ENCODE assay signal across 8 cellular contexts in the genomic region with DNA sequence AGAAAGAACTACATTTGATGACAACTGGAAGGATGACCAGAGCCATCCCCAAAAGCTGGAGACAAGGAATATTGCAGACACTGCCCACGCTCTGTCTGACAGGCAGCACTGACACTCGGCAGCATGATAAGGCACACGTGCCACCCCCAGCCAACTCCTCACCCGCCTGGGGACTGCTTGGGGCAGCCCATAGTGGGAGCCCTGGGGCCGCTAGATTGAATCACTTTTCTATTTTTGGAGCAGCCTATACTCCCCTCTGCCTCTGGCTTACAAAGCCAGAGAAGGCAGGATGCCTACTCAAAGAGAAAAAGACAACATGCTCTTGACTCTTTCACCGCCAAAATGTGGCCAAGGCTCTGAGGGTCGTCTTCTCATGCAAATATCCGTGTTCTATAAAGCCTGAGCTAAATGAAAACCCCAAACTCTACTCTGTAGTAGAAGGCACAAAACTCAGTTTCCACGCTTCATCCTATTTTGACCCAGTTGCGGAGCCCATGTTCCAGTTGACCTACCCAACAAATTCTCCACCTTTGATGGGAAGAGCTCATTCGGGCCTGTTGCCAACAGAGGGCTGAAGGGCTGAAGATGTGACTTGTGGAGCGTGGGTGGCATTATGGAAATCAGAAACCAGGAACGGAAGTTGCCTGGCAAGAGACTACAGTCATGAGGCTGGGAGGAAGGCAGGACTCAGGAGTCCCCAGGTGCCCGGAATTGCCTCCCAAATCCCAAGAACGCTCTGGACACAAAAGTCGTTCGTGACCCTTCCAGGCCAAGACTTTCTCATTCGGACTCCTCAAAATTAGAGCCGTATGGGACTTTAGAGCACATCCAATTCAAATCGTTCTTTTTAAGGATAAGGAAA. TPM values are rescaled to one million over a fixed set of nuclear protein-coding genes. Genes with fewer than 3 reads are reported as not detected.
DNase-seq lines count a peak whose midpoint lies in the region; ATAC-seq and TF ChIP-seq lines count a peak whose summit lies in the region.

No MANE protein-coding gene starts in this region.

- H3K9ac ChIP-seq in mesenchymal stem cell (ENCODE audit: low read length), result peak overlapping the region; percentile 89

- H3K4me3 ChIP-seq in coronary artery, result peak overlapping the region; percentile 89
- peak overlapping the region; percentile 89 for H3K4me3 ChIP-seq in mesenchymal stem cell (ENCODE audit: insufficient read depth in 1 of 2, low read depth in 1 of 2, low read length in 2 of 2)

- no peak overlapping the region for H3K14ac ChIP-seq in mesenchymal stem cell (ENCODE audit: low read length in 2 of 2)

- H3K18ac ChIP-seq in mesenchymal stem cell (ENCODE audit: low read depth in 1 of 2, low read length in 2 of 2), result peak overlapping the region in 1 of 2 experiments; percentile 79

- peaks cover 26% of the 10 kb centered on the region for H3K79me1 ChIP-seq in mesenchymal stem cell (replicated peaks; ENCODE audit: low read length, poor library complexity, severe bottlenecking)

- no peak overlapping the region for H2BK120ac ChIP-seq in mesenchymal stem cell (ENCODE audit: low read depth, low read length)

- H3K27ac ChIP-seq in coronary artery, result peak overlapping the region in 1 of 2 donors; percentile 90
- peak overlapping the region; percentile 10 for H3K27ac ChIP-seq in mesenchymal stem cell (ENCODE audit: low read length, poor library complexity, severe bottlenecking)

- no peak for TF ChIP-seq CTCF in coronary artery (IDR thresholded peaks at IDR 0.05)

- WGBS in mesenchymal stem cell, result 42% methylated on average over 20 of the region's 20 CpGs

- H2BK12ac ChIP-seq in mesenchymal stem cell (ENCODE audit: low read length in 2 of 2), result no peak overlapping the region

- no peaks in the 10 kb centered on the region for H3K27me3 Mint-ChIP-seq in T-helper 1 cell treated with Interleukin-12 subunit alpha and Interleukin-12 subunit beta and Interleukin-4 antibody, amounts not matched to agents 30 μg/mL and 1 μg/mL, for 36 hours (ENCODE audit: low read depth)

- peaks cover 26% of the 10 kb centered on the region for H3K4me1 Mint-ChIP-seq in T-helper 1 cell treated with Interleukin-12 subunit alpha and Interleukin-12 subunit beta and Interleukin-4 antibody, amounts not matched to agents 30 μg/mL and 1 μg/mL, for 36 hours (ENCODE audit: low read depth)

- H3K27me3 ChIP-seq in mesenchymal stem cell (ENCODE audit: control insufficient read depth in 1 of 2, insufficient read depth in 1 of 2, low read length in 2 of 2), result no peaks in the 10 kb centered on the region

- H2BK15ac ChIP-seq in mesenchymal stem cell (ENCODE audit: low read depth, poor library complexity, severe bottlenecking), result no peak overlapping the region

- no peak overlapping the region for H2BK5ac ChIP-seq in mesenchymal stem cell (ENCODE audit: low read depth, low read length, poor library complexity, severe bottlenecking)

- peak overlapping the region; percentile 94 for H3K27ac Mint-ChIP-seq in T-helper 1 cell treated with Interleukin-12 subunit alpha and Interleukin-12 subunit beta and Interleukin-4 antibody, amounts not matched to agents 30 μg/mL and 1 μg/mL, for 36 hours

- DNase-seq in SHP77 (lab: John Stamatoyannopoulos, UW), result peak; percentile 28 to 32
- DNase-seq in SHP77 treated with DMSO at 0.1 percent for 48 hours (lab: John Stamatoyannopoulos, UW), result no peak
- no peak for DNase-seq in coronary artery (ENCODE audit: low spot score)
- peak; percentile 74 for DNase-seq in mesenchymal stem cell
- DNase-seq in stimulated activated naive CD8-positive, alpha-beta T cell treated with anti-CD3 and anti-CD28 coated beads, Interleukin-15, Interleukin-2, amounts not matched to agents 100 U/mL and 50 U/mL, for 24 hours, result peak; percentile 68

- no peaks in the 10 kb centered on the region for H3K9me3 Mint-ChIP-seq in T-helper 1 cell treated with Interleukin-12 subunit alpha and Interleukin-12 subunit beta and Interleukin-4 antibody, amounts not matched to agents 30 μg/mL and 1 μg/mL, for 36 hours

- H3K4ac ChIP-seq in mesenchymal stem cell (ENCODE audit: low read depth in 1 of 2, low read length in 2 of 2), result peak overlapping the region in 1 of 2 experiments; percentile 59

- H3K36me3 Mint-ChIP-seq in T-helper 1 cell treated with Interleukin-12 subunit alpha and Interleukin-12 subunit beta and Interleukin-4 antibody, amounts not matched to agents 30 μg/mL and 1 μg/mL, for 36 hours (ENCODE audit: low read depth), result peaks cover 19% of the 10 kb centered on the region

- H3K36me3 ChIP-seq in mesenchymal stem cell (ENCODE audit: control insufficient read depth in 1 of 2, insufficient read depth in 2 of 2, low read depth in 1 of 2, low read length in 2 of 2), result peaks cover 38 to 39% of the 10 kb centered on the region in 2 experiments

- no peak overlapping the region for H4K8ac ChIP-seq in mesenchymal stem cell (ENCODE audit: low read length)

- H3K4me1 ChIP-seq in mesenchymal stem cell (ENCODE audit: control insufficient read depth, insufficient read depth, low read depth, low read length), result peaks cover 9% of the 10 kb centered on the region

- no peaks in the 10 kb centered on the region for H3K9me3 ChIP-seq in mesenchymal stem cell (ENCODE audit: control insufficient read depth, low read length)

- H4K91ac ChIP-seq in mesenchymal stem cell (ENCODE audit: low read length), result no peak overlapping the region

- no peak overlapping the region for H2AFZ ChIP-seq in mesenchymal stem cell (ENCODE audit: low read depth, low read length)

- H2AK5ac ChIP-seq in mesenchymal stem cell (ENCODE audit: low read length, severe bottlenecking), result no peak overlapping the region

- H3K4me2 ChIP-seq in mesenchymal stem cell (ENCODE audit: low read length, poor library complexity, severe bottlenecking), result peak overlapping the region; percentile 83

- H3K23ac ChIP-seq in mesenchymal stem cell (ENCODE audit: low read length in 2 of 2), result no peak overlapping the region

- H3K4me3 Mint-ChIP-seq in T-helper 1 cell treated with Interleukin-12 subunit alpha and Interleukin-12 subunit beta and Interleukin-4 antibody, amounts not matched to agents 30 μg/mL and 1 μg/mL, for 36 hours, result peak overlapping the region; percentile 93

- peak; percentile 32 for ATAC-seq in HG03558 (IDR thresholded peaks at IDR 0.05; ENCODE audit: extremely low read depth, unreplicated experiment)
- ATAC-seq in stimulated activated naive CD8-positive, alpha-beta T cell treated with anti-CD3 and anti-CD28 coated beads, Interleukin-15, Interleukin-2, amounts not matched to agents 100 U/mL and 50 U/mL, for 24 hours, result peak; percentile 79
- ATAC-seq in GM21825 (IDR thresholded peaks at IDR 0.05; ENCODE audit: unreplicated experiment), result no peak

RNA-seq across cellular contexts. Expression of gene SMG5, which starts 1.1 kb away (rescaled TPM):
- polyA plus RNA-seq in mesenchymal stem cell (2013, experiment 1 of 2), result 27.9 TPM
- 28.1 TPM for polyA plus RNA-seq in mesenchymal stem cell (2013, experiment 2 of 2)

RNA-seq across cellular contexts. Expression of gene TMEM79, which starts 2.6 kb away (rescaled TPM):
- polyA plus RNA-seq in mesenchymal stem cell (2013, experiment 1 of 2), result 1.0 TPM
- polyA plus RNA-seq in mesenchymal stem cell (2013, experiment 2 of 2), result 0.85 TPM

RNA-seq across cellular contexts. Expression of gene GLMP, which starts 14.0 kb away (rescaled TPM):
- polyA plus RNA-seq in mesenchymal stem cell (2013, experiment 1 of 2), result 160 TPM
- 165 TPM for polyA plus RNA-seq in mesenchymal stem cell (2013, experiment 2 of 2)

RNA-seq across cellular contexts. Expression of gene VHLL, which starts 17.6 kb away (rescaled TPM):
- polyA plus RNA-seq in mesenchymal stem cell (2013, experiment 1 of 2), result not detected
- not detected for polyA plus RNA-seq in mesenchymal stem cell (2013, experiment 2 of 2)

RNA-seq across cellular contexts. Expression of gene PAQR6, which starts 33.7 kb away (rescaled TPM):
- 3.5 TPM for polyA plus RNA-seq in mesenchymal stem cell (2013, experiment 1 of 2)
- 2.6 TPM for polyA plus RNA-seq in mesenchymal stem cell (2013, experiment 2 of 2)

Comparison
In these comparisons a context has a peak if more than half of its experiments do, and no peak if none do; other contexts are left out.
1. DNase-seq: peak in SHP77 (2 of 2), mesenchymal stem cell (single experiment) and stimulated activated naive CD8-positive, alpha-beta T cell treated with anti-CD3 and anti-CD28 coated beads, Interleukin-15, Interleukin-2, amounts not matched to agents 100 U/mL and 50 U/mL, for 24 hours (single experiment); none in SHP77 treated with DMSO at 0.1 percent for 48 hours (single experiment) and coronary artery (single experiment).